Comparison of ENCODE assay signal across 20 cellular contexts in genomic region chr5:140413230-140413629, GRCh38. TPM values are rescaled to one million over a fixed set of nuclear protein-coding genes. Genes with fewer than 3 reads are reported as not detected.
"Had no signal": no experiment of that assay in that cellular context is flagged by ENCODE, and none has a peak within 500 bp of the region (broad histone marks: within the 10 kb centered on the region; RNA-seq: fewer than 3 reads in every experiment).

No MANE protein-coding gene starts in this region.

- H3K27ac Mint-ChIP-seq: T-helper 1 cell treated with Interleukin-12 subunit alpha and Interleukin-12 subunit beta and Interleukin-4 antibody, amounts not matched to agents 30 μg/mL and 1 μg/mL, for 36 hours; type B pancreatic cell had no signal

- H3K4me3 ChIP-seq: coronary artery, heart right ventricle, mucosa of descending colon, psoas muscle, skin epidermis, testis had no signal

- H3K27ac ChIP-seq: brain microvascular endothelial cell, coronary artery, heart right ventricle, psoas muscle, skin epidermis, testis had no signal

- H3K27me3 ChIP-seq: brain microvascular endothelial cell, heart right ventricle, testis had no signal

- H3K27me3 Mint-ChIP-seq: naive B cell, type B pancreatic cell had no signal

- H3K4me1 ChIP-seq: testis had no signal

- H3K4me3 Mint-ChIP-seq: T-helper 1 cell treated with Interleukin-12 subunit alpha and Interleukin-12 subunit beta and Interleukin-4 antibody, amounts not matched to agents 30 μg/mL and 1 μg/mL, for 36 hours; type B pancreatic cell had no signal

- H3K36me3 ChIP-seq: brain microvascular endothelial cell had no signal

- ATAC-seq: heart right ventricle, mucosa of descending colon, right cardiac atrium had no signal

- DNase-seq: activated CD4-positive, alpha-beta T cell treated with anti-CD3 and anti-CD28 coated beads, Interleukin-2, amount 50 U/mL, for 4 hours; activated CD4-positive, CD25-positive, alpha-beta regulatory T cell treated with anti-CD3 and anti-CD28 coated beads, Interleukin-2, amount 50 U/mL, for 72 hours; activated naive CD4-positive, alpha-beta T cell treated with Interleukin-2 at 50 U/mL for 16 hours; aorta; brain microvascular endothelial cell; central memory CD4-positive, alpha-beta T cell; heart right ventricle; mesenchymal stem cell; mucosa of descending colon; naive B cell; psoas muscle; right cardiac atrium; stimulated activated CD4-positive, alpha-beta T cell treated with anti-CD3 and anti-CD28 coated beads, Interleukin-2, amount 100 ng/mL, for 48 hours; testis had no signal

- H3K9me3 ChIP-seq: heart right ventricle, mucosa of descending colon, psoas muscle, testis had no signal

- H3K9me3 Mint-ChIP-seq: naive B cell; T-helper 1 cell treated with Interleukin-12 subunit alpha and Interleukin-12 subunit beta and Interleukin-4 antibody, amounts not matched to agents 30 μg/mL and 1 μg/mL, for 36 hours; type B pancreatic cell had no signal

RNA-seq across cellular contexts. Expression of gene SLC4A9, which starts 53.2 kb away (rescaled TPM):
- total RNA-seq: aorta, liver, osteocyte, psoas muscle had no signal
